In genomic region chr21:14361958-14362357, GRCh38 we compare ENCODE assay signal across 20 cellular contexts. TPM values are rescaled to one million over a fixed set of nuclear protein-coding genes. Genes with fewer than 3 reads are reported as not detected.
A peak's percentile ranks its signal among the peaks of the same experiment; 100 is the strongest.
DNase-seq lines count a peak whose midpoint lies in the region; ATAC-seq, FAIRE-seq and TF ChIP-seq lines count a peak whose summit lies in the region.
"Had no signal": no experiment of that assay in that cellular context is flagged by ENCODE, and none has a peak within 500 bp of the region (broad histone marks: within the 10 kb centered on the region; RNA-seq: fewer than 3 reads in every experiment).

No MANE protein-coding gene starts in this region.

- H3K9me3 ChIP-seq in HepG2 (ENCODE audit: low read length) (no peaks in the 10 kb centered on the region), right lobe of liver (no peaks in the 10 kb centered on the region), BE2C (no peaks in the 10 kb centered on the region), suprapubic skin (no peaks in the 10 kb centered on the region)
- H3K9me3 ChIP-seq: ovary had no signal

- no TSS peak for BruUV-seq in HepG2 (replicated peaks; lab: Mats Ljungman, UMichigan)

- H3K4me2 ChIP-seq in HepG2 (ENCODE audit: low read depth, low read length), result no peak overlapping the region

- no peak overlapping the region for H3K9ac ChIP-seq in HepG2 (ENCODE audit: insufficient read depth, low read depth, low read length)
- H3K9ac ChIP-seq: GM23248 had no signal

- TF ChIP-seq RAD21 in HepG2 (CRISPR knock-in tag; IDR thresholded peaks at IDR 0.05), result no peak

- H3K4me1 ChIP-seq in HepG2 (ENCODE audit: insufficient read depth, low read length), result no peaks in the 10 kb centered on the region
- no peaks in the 10 kb centered on the region for H3K4me1 ChIP-seq in right lobe of liver
- H3K4me1 ChIP-seq in BE2C, result no peaks in the 10 kb centered on the region
- H3K4me1 ChIP-seq in suprapubic skin, result no peaks in the 10 kb centered on the region

- in situ Hi-C loops in HepG2 (cut with HindIII; ENCODE audit: extremely low pct_ligation_motif_present, low pct_unique_long_range_greater_than_20kb), result no loop called here

- no peak overlapping the region for H3K27ac Mint-ChIP-seq in WTC11
- H3K27ac Mint-ChIP-seq: activated naive CD8-positive, alpha-beta T cell treated with anti-CD3 and anti-CD28 coated beads, Interleukin-2, amount 10 ng/mL, durations not matched to agents 7 days and 5 days; CD4-positive, alpha-beta T cell; stimulated activated effector memory CD8-positive, alpha-beta T cell treated with anti-CD3 and anti-CD28 coated beads, Interleukin-12 subunit alpha, Interleukin-12 subunit beta, amount 100 ng/mL, for 72 hours; type B pancreatic cell had no signal

- peaks cover 3% of the 10 kb centered on the region for H3K9me3 Mint-ChIP-seq in WTC11
- H3K9me3 Mint-ChIP-seq: activated naive CD8-positive, alpha-beta T cell treated with anti-CD3 and anti-CD28 coated beads, Interleukin-2, amount 10 ng/mL, durations not matched to agents 7 days and 5 days; CD4-positive, alpha-beta T cell; stimulated activated effector memory CD8-positive, alpha-beta T cell treated with anti-CD3 and anti-CD28 coated beads, Interleukin-12 subunit alpha, Interleukin-12 subunit beta, amount 100 ng/mL, for 72 hours; type B pancreatic cell had no signal

- no peak overlapping the region for H2AFZ ChIP-seq in HepG2 (ENCODE audit: low read length)
- H2AFZ ChIP-seq: GM23248 had no signal

- no peaks in the 10 kb centered on the region for H4K20me1 ChIP-seq in HepG2 (ENCODE audit: insufficient read depth, low read length)

- no peaks in the 10 kb centered on the region for H3K36me3 Mint-ChIP-seq in WTC11
- H3K36me3 Mint-ChIP-seq: activated naive CD8-positive, alpha-beta T cell treated with anti-CD3 and anti-CD28 coated beads, Interleukin-2, amount 10 ng/mL, durations not matched to agents 7 days and 5 days; stimulated activated effector memory CD8-positive, alpha-beta T cell treated with anti-CD3 and anti-CD28 coated beads, Interleukin-12 subunit alpha, Interleukin-12 subunit beta, amount 100 ng/mL, for 72 hours; type B pancreatic cell had no signal

- H3K4me3 ChIP-seq in HepG2 (replicated peaks in 1 of 3; ENCODE audit: insufficient read depth in 1 of 3, low read depth in 2 of 3, low read length in 3 of 3) (no peak overlapping the region), right lobe of liver (no peak overlapping the region), fibroblast of mammary gland (ENCODE audit: control insufficient read depth, low read depth, low read length) (no peak overlapping the region), BE2C (ENCODE audit: low read depth, low read length) (no peak overlapping the region), suprapubic skin (no peak overlapping the region)
- H3K4me3 ChIP-seq: GM23248, ovary, skin epidermis had no signal

- H3K4me1 Mint-ChIP-seq in WTC11, result no peaks in the 10 kb centered on the region
- H3K4me1 Mint-ChIP-seq: stimulated activated effector memory CD8-positive, alpha-beta T cell treated with anti-CD3 and anti-CD28 coated beads, Interleukin-12 subunit alpha, Interleukin-12 subunit beta, amount 100 ng/mL, for 72 hours had no signal

- H3K4me3 Mint-ChIP-seq in WTC11, result no peak overlapping the region
- H3K4me3 Mint-ChIP-seq: activated naive CD8-positive, alpha-beta T cell treated with anti-CD3 and anti-CD28 coated beads, Interleukin-2, amount 10 ng/mL, durations not matched to agents 7 days and 5 days; CD4-positive, alpha-beta T cell; stimulated activated effector memory CD8-positive, alpha-beta T cell treated with anti-CD3 and anti-CD28 coated beads, Interleukin-12 subunit alpha, Interleukin-12 subunit beta, amount 100 ng/mL, for 72 hours; type B pancreatic cell had no signal

- TF ChIP-seq EP300 in HepG2 (IDR thresholded peaks at IDR 0.05; ENCODE audit: low read depth in 2 of 2, low read length in 2 of 2), result no peak
- no peak for TF ChIP-seq EP300 in HepG2 (CRISPR knock-in tag; IDR thresholded peaks at IDR 0.05; ENCODE audit: borderline replicate concordance)
- TF ChIP-seq EP300 in suprapubic skin (IDR thresholded peaks at IDR 0.05), result no peak

- CTCF ChIA-PET in HepG2 (lab: Yijun Ruan, JAX; ENCODE audit: low intra/inter-chr PET ratio, low total read pairs), result no interaction called here
- CTCF ChIA-PET in WTC11 (lab: Charles Lee), result no interaction called here

- DNase-seq in HepG2 (ENCODE audit: low spot score), result no peak
- no peak for DNase-seq in right lobe of liver
- no peak for DNase-seq in WTC11 (ENCODE audit: low spot score)
- peak; percentile 77 for DNase-seq in fibroblast of mammary gland (ENCODE audit: low read depth)
- no peak for DNase-seq in cerebellum (ENCODE audit: low spot score)
- DNase-seq in SHP77 treated with DMSO at 0.1 percent for 48 hours (lab: John Stamatoyannopoulos, UW), result no peak
- no peak for DNase-seq in BE2C
- DNase-seq in suprapubic skin (ENCODE audit: low spot score in 2 of 2), result no peak
- DNase-seq: activated CD4-positive, alpha-beta T cell treated with anti-CD3 and anti-CD28 coated beads, Interleukin-2, amount 50 U/mL, for 1 hour; activated naive CD8-positive, alpha-beta T cell treated with anti-CD3 and anti-CD28 coated beads, Interleukin-2, amount 10 ng/mL, durations not matched to agents 7 days and 5 days; CD4-positive, alpha-beta T cell; cerebellar nuclear complex; GM23248; hippocampal formation; NCI-H1930; NCI-H526 treated with DMSO at 0.1 percent for 48 hours; ovary had no signal

- no peaks in the 10 kb centered on the region for H3K79me2 ChIP-seq in HepG2 (ENCODE audit: insufficient read depth, low read length)

- ATAC-seq in HepG2, result no peak
- no peak for ATAC-seq in right lobe of liver
- ATAC-seq in WTC11, result no peak
- ATAC-seq: stimulated activated effector memory CD8-positive, alpha-beta T cell treated with anti-CD3 and anti-CD28 coated beads, Interleukin-12 subunit alpha, Interleukin-12 subunit beta, amount 100 ng/mL, for 72 hours had no signal

- no peaks in the 10 kb centered on the region for H3K27me3 ChIP-seq in HepG2 (ENCODE audit: control insufficient read depth in 1 of 2, insufficient read depth in 2 of 2, low read length in 2 of 2)
- H3K27me3 ChIP-seq in right lobe of liver, result peaks cover 0 to 3% of the 10 kb centered on the region in 2 donors
- peaks cover 3% of the 10 kb centered on the region for H3K27me3 ChIP-seq in BE2C
- peaks cover 3% of the 10 kb centered on the region for H3K27me3 ChIP-seq in suprapubic skin
- H3K27me3 ChIP-seq: ovary had no signal

- WGBS in HepG2 (ENCODE audit: low lambda C conversion rate), result 1% methylated on average over 3 of the region's 3 CpGs
- 40% methylated on average over 3 of the region's 3 CpGs for WGBS in right lobe of liver (ENCODE audit: insufficient coverage, low coverage, low lambda C conversion rate, missing lambda C conversion rate)
- WGBS in suprapubic skin, result 58% methylated on average over 3 of the region's 3 CpGs

- no peaks in the 10 kb centered on the region for H3K36me3 ChIP-seq in HepG2 (replicated peaks in 1 of 2; ENCODE audit: control insufficient read depth in 1 of 2, insufficient read depth in 2 of 2, low read length in 2 of 2)
- H3K36me3 ChIP-seq in right lobe of liver, result no peaks in the 10 kb centered on the region
- H3K36me3 ChIP-seq in BE2C, result no peaks in the 10 kb centered on the region
- no peaks in the 10 kb centered on the region for H3K36me3 ChIP-seq in suprapubic skin
- H3K36me3 ChIP-seq: ovary had no signal

- intact Hi-C loops in HepG2 (cut with micrococcal nuclease; ENCODE audit: unreplicated experiment), result no loop called here
- intact Hi-C loops in right lobe of liver (cut with DNase I), result no loop called here

- no peaks in the 10 kb centered on the region for H3K27me3 Mint-ChIP-seq in WTC11 (ENCODE audit: low read depth)
- H3K27me3 Mint-ChIP-seq: type B pancreatic cell had no signal

- TF ChIP-seq POLR2A in HepG2 (IDR thresholded peaks at IDR 0.05; ENCODE audit: insufficient read depth in 1 of 2, low read depth in 2 of 2, low read length in 2 of 2) (no peak), right lobe of liver (IDR thresholded peaks at IDR 0.05) (no peak), suprapubic skin (IDR thresholded peaks at IDR 0.05) (no peak)

- TF ChIP-seq CTCF in HepG2 (CRISPR knock-in tag; IDR thresholded peaks at IDR 0.05) (no peak), right lobe of liver (IDR thresholded peaks at IDR 0.05) (no peak), WTC11 (IDR thresholded peaks at IDR 0.05) (no peak), fibroblast of mammary gland (conservative IDR thresholded peaks at IDR 0.05; ENCODE audit: control insufficient read depth, insufficient read depth, low read depth, low read length) (no peak), BE2C (IDR thresholded peaks at IDR 0.05; ENCODE audit: low read depth, low read length) (no peak), suprapubic skin (IDR thresholded peaks at IDR 0.05) (no peak)

- POLR2A ChIA-PET in HepG2 (lab: Yijun Ruan, JAX), result no interaction called here
- POLR2A ChIA-PET in WTC11 (lab: Charles Lee), result no interaction called here

- no peak for FAIRE-seq in HepG2 (lab: Jason Lieb, UNC)

- H3K27ac ChIP-seq in HepG2 (ENCODE audit: extremely low read length, insufficient read depth, low read length) (no peak overlapping the region), right lobe of liver (no peak overlapping the region), suprapubic skin (no peak overlapping the region)
- H3K27ac ChIP-seq: GM23248, ovary, skin epidermis had no signal

RNA-seq across cellular contexts. Expression of gene HSPA13, which starts 21.0 kb away (rescaled TPM):
- 20.5 and 28.4 TPM in 2 replicates for total RNA-seq in HepG2 (2016; rRNA removed; fragmentation: Illumina TruSeq; extraction: Trizol)
- total RNA-seq in HepG2 (2016; cell fraction: cytosol; rRNA removed; fragmentation: Illumina TruSeq; extraction: Trizol; ENCODE audit: low read depth), result 1.0 and 1.9 TPM in 2 replicates
- total RNA-seq in HepG2 (2016; cell fraction: insoluble cytoplasmic fraction; rRNA removed; fragmentation: Illumina TruSeq; extraction: Trizol), result 17.9 and 29.8 TPM in 2 replicates
- 4.1 and 5.3 TPM in 2 replicates for total RNA-seq in HepG2 (2016; cell fraction: membrane; rRNA removed; fragmentation: Illumina TruSeq; extraction: Trizol)
- total RNA-seq in HepG2 (2016; cell fraction: nucleus; rRNA removed; fragmentation: Illumina TruSeq; extraction: Trizol), result 28.3 and 30.2 TPM in 2 replicates
- 16.5 and 21.2 TPM in 2 replicates for polyA plus RNA-seq in HepG2 (2011; rRNA removed)
- 7.1 and 13.8 TPM in 2 replicates for polyA plus RNA-seq in HepG2 (2011; cell fraction: cytosol; rRNA removed)
- 3.7 and 5.1 TPM in 2 replicates for polyA plus RNA-seq in HepG2 (2011; cell fraction: nucleus; rRNA removed)
- 24.5 and 29.8 TPM in 2 replicates for polyA plus RNA-seq in HepG2 (2012)
- polyA plus RNA-seq in HepG2 (2016; cell fraction: cytosol; fragmentation: Illumina TruSeq; extraction: Trizol; ENCODE audit: low read depth), result 0.79 and 0.90 TPM in 2 replicates
- polyA plus RNA-seq in HepG2 (2016; cell fraction: insoluble cytoplasmic fraction; fragmentation: Illumina TruSeq; extraction: Trizol; ENCODE audit: low read depth), result 12.5 and 15.0 TPM in 2 replicates
- 1.9 and 2.5 TPM in 2 replicates for polyA plus RNA-seq in HepG2 (2016; cell fraction: membrane; fragmentation: Illumina TruSeq; extraction: Trizol; ENCODE audit: low read depth)
- polyA plus RNA-seq in HepG2 (2016; cell fraction: nucleus; fragmentation: Illumina TruSeq; extraction: Trizol; ENCODE audit: insufficient read depth, low read depth), result 25.8 and 29.2 TPM in 2 replicates
- 11.5 and 12.2 TPM in 2 replicates for polyA minus RNA-seq in HepG2 (2011; rRNA and poly(A)+ RNA removed; ENCODE audit: low replicate concordance)
- 24.5 and 26.5 TPM in 2 replicates for polyA minus RNA-seq in HepG2 (2011; cell fraction: cytosol; rRNA and poly(A)+ RNA removed)
- 18.3 and 23.5 TPM in 2 replicates for polyA minus RNA-seq in HepG2 (2011; cell fraction: nucleus; rRNA and poly(A)+ RNA removed)
- 10 to 100 TPM in 2 of 6 experiments, 1 to 10 TPM in 4; 7.2 to 17.0 (median 9.2) TPM for total RNA-seq in right lobe of liver
- total RNA-seq in WTC11 (2021), result 25.3 to 28.6 TPM (median 25.8 TPM) in 3 replicates
- 88.9 TPM for total RNA-seq in cerebellum
- 23.8 TPM for polyA plus RNA-seq in BE2C (2012; ENCODE audit: insufficient read depth, insufficient read length, low read depth)
- 1 to 10 TPM; 3.0 to 7.6 (median 7.2) TPM for total RNA-seq in suprapubic skin

Comparison
In these comparisons a context has a peak if more than half of its experiments do, and no peak if none do; other contexts are left out.
1. Of the 50 proteins assayed by ChIP-seq in both HepG2 and WTC11: peak only in HepG2: none; only in WTC11: GABPB1; in both: none; in neither: 49.